ENCODE assay signal across 19 cellular contexts in the genomic region with DNA sequence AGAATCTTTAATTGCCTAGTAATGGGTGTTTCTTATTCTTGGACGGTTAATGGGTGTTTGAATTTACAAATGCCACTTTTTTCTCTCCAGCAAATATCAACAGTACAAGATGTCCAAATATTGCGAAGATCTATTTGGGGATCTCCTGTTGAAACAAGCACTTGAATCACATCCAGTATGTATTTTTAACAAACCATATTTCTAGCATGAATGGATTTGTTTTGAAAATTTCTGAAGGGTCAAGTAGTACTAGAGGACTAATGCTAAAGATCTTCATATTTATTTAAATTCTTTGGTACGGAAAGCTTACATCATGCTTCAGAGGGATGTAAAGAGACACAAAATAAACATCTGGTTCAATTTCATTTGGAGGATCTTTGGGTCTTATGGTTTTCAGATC.
DNase-seq lines count a peak whose midpoint lies in the region; ATAC-seq, FAIRE-seq and TF ChIP-seq lines count a peak whose summit lies in the region.
"Had no signal": no experiment of that assay in that cellular context is flagged by ENCODE, and none has a peak within 500 bp of the region (broad histone marks: within the 10 kb centered on the region; RNA-seq: fewer than 3 reads in every experiment).

No MANE protein-coding gene starts in this region.

- no peak overlapping the region for H3K27ac ChIP-seq in KMS-11
- 0 out of 2 replicates have a peak overlapping the region, but pooled peaks have one; percentile 30 for H3K27ac ChIP-seq in VCaP
- H3K27ac ChIP-seq in tibial artery, result peak overlapping the region; percentile 43 to 47

- H3K4me1 ChIP-seq in KMS-11 (ENCODE audit: low read depth, poor library complexity, severe bottlenecking), result peaks cover 73% of the 10 kb centered on the region
- peaks cover 0 to 49% (median 5%) of the 10 kb centered on the region in 4 donors for H3K4me1 ChIP-seq in tibial artery

- TF ChIP-seq CTCF in KMS-11 (conservative IDR thresholded peaks at IDR 0.05; ENCODE audit: low read depth, low read length) (no peak), VCaP (conservative IDR thresholded peaks at IDR 0.05) (no peak), tibial artery (IDR thresholded peaks at IDR 0.05) (no peak)

- DNase-seq in fibroblast of gingiva (ENCODE audit: low read depth) (peak; percentile 58), tibial artery (no peak), GM12891 (ENCODE audit: insufficient read length, low spot score) (no peak), MV-4-11 (lab: John Stamatoyannopoulos, UW) (no peak)
- DNase-seq: Calu3; CD4-positive, alpha-beta memory T cell; COR-L47; DMS53; DMS79 treated with DMSO at 0.1 percent for 48 hours; GF-D8; H9; HFFc6 had no signal

- H3K27me3 ChIP-seq in KMS-11 (ENCODE audit: insufficient read depth, low read depth) (no peaks in the 10 kb centered on the region), tibial artery (no peaks in the 10 kb centered on the region)

- H3K4me2 ChIP-seq in KMS-11, result peak overlapping the region; percentile 52
- H3K4me2 ChIP-seq: GM23338 had no signal

- H3K4me3 ChIP-seq in KMS-11 (IDR thresholded peaks at IDR 0.05; ENCODE audit: insufficient read depth, low read depth, low read length) (no peak overlapping the region), tibial artery (no peak overlapping the region)
- H3K4me3 ChIP-seq: GM23338 had no signal

- no peak overlapping the region for H2AFZ ChIP-seq in KMS-11 (ENCODE audit: low read depth)
- H2AFZ ChIP-seq: GM23338 had no signal

- ATAC-seq in GM18498 (IDR thresholded peaks at IDR 0.05; ENCODE audit: unreplicated experiment), result no peak
- ATAC-seq: GM23338, HCT116 had no signal

- H3K9me3 ChIP-seq in tibial artery, result no peaks in the 10 kb centered on the region

- intact Hi-C loops in tibial artery (cut with DNase I; ENCODE audit: low total_unique reads), result loop anchor here (5.0 kb wide), 1 partner anchor 633 kb away; no protein-coding TSS in a partner anchor

- no peak for TF ChIP-seq POLR2A in GM12891 (IDR thresholded peaks at IDR 0.05; ENCODE audit: low read depth, low read length)

- FAIRE-seq in GM12891 (lab: Jason Lieb, UNC), result no peak
- FAIRE-seq: GM12892, GM19239 had no signal

- no peak overlapping the region for H3K9ac ChIP-seq in KMS-11

- no peaks in the 10 kb centered on the region for H3K79me2 ChIP-seq in KMS-11 (ENCODE audit: insufficient read depth, low read depth)

- no peaks in the 10 kb centered on the region for H4K20me1 ChIP-seq in KMS-11 (ENCODE audit: insufficient read depth)

- H3K36me3 ChIP-seq in KMS-11 (ENCODE audit: insufficient read depth) (no peaks in the 10 kb centered on the region), tibial artery (peaks cover 0 to 2% (median 0%) of the 10 kb centered on the region in 3 donors)

TF ChIP-seq in GM12891, 5 proteins besides CTCF, POLR2A, EP300 and RAD21:
- TF ChIP-seq SPI1 (IDR thresholded peaks at IDR 0.05; ENCODE audit: low read depth, low read length) (no peak), TAF1 (IDR thresholded peaks at IDR 0.05; ENCODE audit: low read depth, low read length) (no peak), POLR2AphosphoS5 (IDR thresholded peaks at IDR 0.05; ENCODE audit: low read depth, low read length) (no peak), PAX5 (IDR thresholded peaks at IDR 0.05; ENCODE audit: insufficient read depth, low read length, severe bottlenecking) (no peak), POU2F2 (IDR thresholded peaks at IDR 0.05; ENCODE audit: low read depth, low read length) (no peak)
